Comparison of ENCODE assay signal across 8 cellular contexts in genomic region chr6:33620158-33620583, GRCh38. TPM values are rescaled to one million over a fixed set of nuclear protein-coding genes. Genes with fewer than 3 reads are reported as not detected.
DNase-seq lines count a peak whose midpoint lies in the region; ATAC-seq and TF ChIP-seq lines count a peak whose summit lies in the region.

No MANE protein-coding gene starts in this region.

- TF ChIP-seq POLR2A in NB4 (IDR thresholded peaks at IDR 0.05; ENCODE audit: extremely low read depth, insufficient read length), result no peak

- H3K27ac Mint-ChIP-seq in osteocyte (ENCODE audit: unreplicated experiment), result peak overlapping the region; percentile 87

- peaks cover 45% of the 10 kb centered on the region for H3K4me1 Mint-ChIP-seq in activated T-cell treated with anti-CD3 and anti-CD28 coated beads, Interleukin-2, amount 50 U/mL, for 4 hours (ENCODE audit: low read depth)
- peaks cover 37% of the 10 kb centered on the region for H3K4me1 Mint-ChIP-seq in osteocyte (ENCODE audit: unreplicated experiment)

- TF ChIP-seq CTCF in NB4 (IDR thresholded peaks at IDR 0.05; ENCODE audit: low read depth, low read length), result peak; percentile 11
- TF ChIP-seq CTCF in foreskin fibroblast (IDR thresholded peaks at IDR 0.05; ENCODE audit: low read depth, low read length), result no peak
- TF ChIP-seq CTCF in osteocyte (IDR thresholded peaks at IDR 0.05), result no peak

- peaks cover 6% of the 10 kb centered on the region for H3K36me3 Mint-ChIP-seq in activated T-cell treated with anti-CD3 and anti-CD28 coated beads, Interleukin-2, amount 50 U/mL, for 4 hours (ENCODE audit: insufficient read depth)
- no peaks in the 10 kb centered on the region for H3K36me3 Mint-ChIP-seq in osteocyte (ENCODE audit: unreplicated experiment)

- no peaks in the 10 kb centered on the region for H3K9me3 Mint-ChIP-seq in activated T-cell treated with anti-CD3 and anti-CD28 coated beads, Interleukin-2, amount 50 U/mL, for 4 hours
- no peaks in the 10 kb centered on the region for H3K9me3 Mint-ChIP-seq in osteocyte (ENCODE audit: unreplicated experiment)

- H3K4me3 Mint-ChIP-seq in activated T-cell treated with anti-CD3 and anti-CD28 coated beads, Interleukin-2, amount 50 U/mL, for 4 hours, result peak overlapping the region; percentile 92
- H3K4me3 Mint-ChIP-seq in osteocyte (ENCODE audit: unreplicated experiment), result peak overlapping the region; percentile 87

- no peaks in the 10 kb centered on the region for H3K27me3 Mint-ChIP-seq in activated T-cell treated with anti-CD3 and anti-CD28 coated beads, Interleukin-2, amount 50 U/mL, for 4 hours (ENCODE audit: low read depth)
- no peaks in the 10 kb centered on the region for H3K27me3 Mint-ChIP-seq in osteocyte (ENCODE audit: unreplicated experiment)

- H3K4me3 ChIP-seq in NB4 (ENCODE audit: low read depth, low read length) (peak overlapping the region; percentile 72), foreskin fibroblast (ENCODE audit: low read depth in 1 of 2, low read length in 2 of 2) (peak overlapping the region; percentile 74 to 78)

- ATAC-seq in activated T-cell treated with anti-CD3 and anti-CD28 coated beads, Interleukin-2, amount 50 U/mL, for 4 hours, result no peak
- ATAC-seq in HG03342 (IDR thresholded peaks at IDR 0.05; ENCODE audit: unreplicated experiment) (no peak), GM19452 (IDR thresholded peaks at IDR 0.05; ENCODE audit: unreplicated experiment) (no peak)

- DNase-seq in EL (peak; percentile 63), NB4 (ENCODE audit: low read depth) (peak; percentile 84), foreskin fibroblast (no peak), osteocyte (ENCODE audit: extremely low spot score, unreplicated experiment) (no peak), nucleus accumbens (lab: John Stamatoyannopoulos, UW) (no peak)
- DNase-seq in activated T-cell treated with anti-CD3 and anti-CD28 coated beads, Interleukin-2, amount 50 U/mL, for 4 hours, result peak; percentile 17

RNA-seq across cellular contexts. Expression of gene ITPR3, which starts 1.0 kb away (rescaled TPM):
- total RNA-seq in activated T-cell treated with anti-CD3 and anti-CD28 coated beads, Interleukin-2, amount 50 U/mL, for 4 hours, result 10 to 100 TPM; 34.6 to 37.2 (median 35.5) TPM
- total RNA-seq in osteocyte, result 21.6 and 22.8 TPM in 2 replicates

RNA-seq across cellular contexts. Expression of gene BAK1, which starts 40.1 kb away (rescaled TPM):
- 10 to 100 TPM; 42.1 to 52.0 (median 49.8) TPM for total RNA-seq in activated T-cell treated with anti-CD3 and anti-CD28 coated beads, Interleukin-2, amount 50 U/mL, for 4 hours
- 20.5 and 22.6 TPM in 2 replicates for total RNA-seq in osteocyte

Comparison
In these comparisons a context has a peak if more than half of its experiments do, and no peak if none do; other contexts are left out.
1. DNase-seq: peak in EL (single experiment), NB4 (single experiment) and activated T-cell treated with anti-CD3 and anti-CD28 coated beads, Interleukin-2, amount 50 U/mL, for 4 hours (single experiment); none in foreskin fibroblast (0 of 2), osteocyte (single experiment) and nucleus accumbens (0 of 56).